14 cellular contexts compared by ENCODE assay signal in the genomic region with DNA sequence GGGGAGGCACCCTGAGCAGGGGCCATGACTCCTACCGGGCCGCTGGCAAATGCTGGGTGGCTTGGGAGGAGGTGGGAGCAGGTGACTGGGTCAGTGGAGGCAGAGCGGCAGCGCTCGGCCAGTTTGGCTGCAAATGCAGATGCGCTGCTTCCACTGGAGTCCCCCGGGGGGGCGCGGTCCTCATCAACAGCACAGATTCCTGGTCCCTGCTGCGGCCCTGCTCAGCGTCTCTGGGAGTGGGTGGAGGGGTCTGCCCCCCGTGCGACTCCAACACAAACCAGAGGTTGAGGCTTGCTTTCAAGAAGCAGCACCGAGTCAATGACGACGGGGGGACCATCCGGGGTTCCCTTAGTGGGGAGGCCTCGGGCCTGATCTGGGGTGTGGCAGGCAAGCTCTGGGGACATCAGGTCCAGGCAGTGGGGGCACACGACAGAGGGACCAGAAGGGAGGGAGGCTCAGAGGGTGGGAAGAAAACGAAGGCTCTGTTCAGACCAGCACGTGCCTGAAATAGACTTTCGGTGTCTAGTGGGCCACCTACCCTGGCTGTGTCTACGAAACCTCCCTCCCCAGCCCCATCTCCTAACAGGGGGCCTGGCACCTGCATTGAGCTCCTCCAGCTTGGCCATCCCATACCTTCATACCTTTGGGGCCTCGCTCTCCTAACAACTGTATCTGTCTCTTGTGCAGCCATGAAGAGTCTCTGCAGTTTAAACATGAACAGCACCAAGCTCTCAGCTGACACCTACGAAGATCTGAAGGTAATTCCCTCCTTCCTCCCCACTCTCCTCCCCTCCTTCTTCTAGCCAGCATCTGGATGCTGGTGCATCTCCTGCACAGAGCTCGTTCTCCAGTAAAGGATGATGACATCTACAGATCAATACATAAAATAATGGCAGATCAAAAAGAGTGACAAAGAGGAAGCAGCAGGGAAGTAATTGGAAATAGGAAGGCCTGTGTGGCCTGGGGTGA.
A peak's percentile ranks its signal among the peaks of the same experiment; 100 is the strongest.
DNase-seq lines count a peak whose midpoint lies in the region; ATAC-seq and TF ChIP-seq lines count a peak whose summit lies in the region.
"Had no signal": no experiment of that assay in that cellular context is flagged by ENCODE, and none has a peak within 500 bp of the region (broad histone marks: within the 10 kb centered on the region; RNA-seq: fewer than 3 reads in every experiment).

No MANE protein-coding gene starts in this region.

- no peak overlapping the region for H3K9ac ChIP-seq in neural cell (ENCODE audit: low read length)

- H3K36me3 ChIP-seq in neural cell (ENCODE audit: insufficient read depth, low read length) (peaks cover 18% of the 10 kb centered on the region), upper lobe of right lung (peaks cover 55% of the 10 kb centered on the region)

- H3K27me3 ChIP-seq in dorsolateral prefrontal cortex (no peaks in the 10 kb centered on the region), neural cell (ENCODE audit: insufficient read depth, low read depth, low read length) (no peaks in the 10 kb centered on the region), upper lobe of right lung (no peaks in the 10 kb centered on the region)
- H3K27me3 ChIP-seq: cardiac muscle cell had no signal

- H3K9me3 ChIP-seq in neural cell (ENCODE audit: low read length) (no peaks in the 10 kb centered on the region), upper lobe of right lung (no peaks in the 10 kb centered on the region)

- no peak for ATAC-seq in activated naive CD4-positive, alpha-beta T cell treated with anti-CD3 and anti-CD28 coated beads, Interleukin-2, amount 50 U/mL, for 72 hours
- ATAC-seq in upper lobe of right lung = no peak

- no peaks in the 10 kb centered on the region for H4K20me1 ChIP-seq in neural cell (ENCODE audit: insufficient read depth)

- H3K4me3 Mint-ChIP-seq in activated naive CD4-positive, alpha-beta T cell treated with anti-CD3 and anti-CD28 coated beads, Interleukin-2, amount 10 ng/mL, durations not matched to agents 7 days and 5 days = no peak overlapping the region
- H3K4me3 Mint-ChIP-seq in immature natural killer cell = no peak overlapping the region
- H3K4me3 Mint-ChIP-seq: activated B cell treated with CpG ODN at 0.5 μM for 24 hours; activated naive CD4-positive, alpha-beta T cell treated with anti-CD3 and anti-CD28 coated beads, Interleukin-2, amount 50 U/mL, for 24 hours had no signal

- no peaks in the 10 kb centered on the region for H3K27me3 Mint-ChIP-seq in activated naive CD4-positive, alpha-beta T cell treated with anti-CD3 and anti-CD28 coated beads, Interleukin-2, amount 10 ng/mL, durations not matched to agents 7 days and 5 days
- H3K27me3 Mint-ChIP-seq in immature natural killer cell (ENCODE audit: low read depth in 3 of 3) = peaks cover 6 to 9% (median 7%) of the 10 kb centered on the region in 3 donors
- H3K27me3 Mint-ChIP-seq: activated B cell treated with CpG ODN at 0.5 μM for 24 hours; activated naive CD4-positive, alpha-beta T cell treated with anti-CD3 and anti-CD28 coated beads, Interleukin-2, amount 50 U/mL, for 24 hours had no signal

- no peak for TF ChIP-seq CTCF in dorsolateral prefrontal cortex (IDR thresholded peaks at IDR 0.05 in 54 of 56, conservative IDR thresholded peaks at IDR 0.05 in 2 of 56; ENCODE audit: low read depth in 1 of 56, partially characterized antibody in 56 of 56)
- no peak for TF ChIP-seq CTCF in neural cell (IDR thresholded peaks at IDR 0.05; ENCODE audit: poor library complexity, severe bottlenecking)
- no peak for TF ChIP-seq CTCF in upper lobe of right lung (IDR thresholded peaks at IDR 0.05)

- peak overlapping the region; percentile 79 to 82 for H3K27ac Mint-ChIP-seq in activated naive CD4-positive, alpha-beta T cell treated with anti-CD3 and anti-CD28 coated beads, Interleukin-2, amount 50 U/mL, for 72 hours
- no peak overlapping the region for H3K27ac Mint-ChIP-seq in activated naive CD4-positive, alpha-beta T cell treated with anti-CD3 and anti-CD28 coated beads, Interleukin-2, amount 10 ng/mL, durations not matched to agents 7 days and 5 days
- peak overlapping the region in 3 of 6 donors; percentile 19 to 67 (median 35) for H3K27ac Mint-ChIP-seq in immature natural killer cell
- H3K27ac Mint-ChIP-seq: activated B cell treated with CpG ODN at 0.5 μM for 24 hours had no signal

- H3K4me3 ChIP-seq in dorsolateral prefrontal cortex (no peak overlapping the region), neural cell (ENCODE audit: low read length) (no peak overlapping the region), upper lobe of right lung (no peak overlapping the region)
- H3K4me3 ChIP-seq: cardiac muscle cell, skin epidermis had no signal

- H2AFZ ChIP-seq in neural cell (ENCODE audit: low read depth, low read length) = no peak overlapping the region

- H3K9me3 Mint-ChIP-seq in activated naive CD4-positive, alpha-beta T cell treated with anti-CD3 and anti-CD28 coated beads, Interleukin-2, amount 50 U/mL, for 72 hours = no peaks in the 10 kb centered on the region
- H3K9me3 Mint-ChIP-seq in activated naive CD4-positive, alpha-beta T cell treated with anti-CD3 and anti-CD28 coated beads, Interleukin-2, amount 10 ng/mL, durations not matched to agents 7 days and 5 days = no peaks in the 10 kb centered on the region
- H3K9me3 Mint-ChIP-seq in immature natural killer cell = no peaks in the 10 kb centered on the region
- H3K9me3 Mint-ChIP-seq: activated B cell treated with CpG ODN at 0.5 μM for 24 hours; activated naive CD4-positive, alpha-beta T cell treated with anti-CD3 and anti-CD28 coated beads, Interleukin-2, amount 50 U/mL, for 24 hours had no signal

- H3K9me2 ChIP-seq in neural cell (ENCODE audit: insufficient read depth, low read length) = no peaks in the 10 kb centered on the region

- H3K79me2 ChIP-seq in neural cell (replicated peaks; ENCODE audit: insufficient read depth, low read length) = no peaks in the 10 kb centered on the region

- H3K27ac ChIP-seq in dorsolateral prefrontal cortex = peak overlapping the region in 31 of 59 donors; percentile 1 to 79 (median 51)
- peak overlapping the region; percentile 35 for H3K27ac ChIP-seq in neural cell (ENCODE audit: low read length)
- H3K27ac ChIP-seq in upper lobe of right lung = no peak overlapping the region
- H3K27ac ChIP-seq: cardiac muscle cell had no signal

- peaks cover 0 to 6% of the 10 kb centered on the region in 2 donors for H3K36me3 Mint-ChIP-seq in activated naive CD4-positive, alpha-beta T cell treated with anti-CD3 and anti-CD28 coated beads, Interleukin-2, amount 50 U/mL, for 72 hours
- H3K36me3 Mint-ChIP-seq in activated naive CD4-positive, alpha-beta T cell treated with anti-CD3 and anti-CD28 coated beads, Interleukin-2, amount 10 ng/mL, durations not matched to agents 7 days and 5 days = peaks cover 18% of the 10 kb centered on the region
- H3K36me3 Mint-ChIP-seq in immature natural killer cell = peaks cover 25 to 49% (median 30%) of the 10 kb centered on the region in 3 donors

- CTCF ChIA-PET in activated naive CD4-positive, alpha-beta T cell treated with anti-CD3 and anti-CD28 coated beads, Interleukin-2, amount 10 ng/mL, durations not matched to agents 7 days and 5 days (lab: Charles Lee) = interaction anchor here (1.1 to 1.4 kb wide), 2 partner anchors 9 to 20 kb away, joined by 3 read pairs; no protein-coding TSS in a partner anchor

- H3K4me2 ChIP-seq in neural cell (ENCODE audit: low read length) = no peak overlapping the region

- no peak for TF ChIP-seq EP300 in neural cell (conservative IDR thresholded peaks at IDR 0.05; ENCODE audit: poor library complexity, severe bottlenecking)

- no peak for TF ChIP-seq RAD21 in neural cell (conservative IDR thresholded peaks at IDR 0.05)

- DNase-seq in activated naive CD4-positive, alpha-beta T cell treated with anti-CD3 and anti-CD28 coated beads, Interleukin-2, amount 50 U/mL, for 72 hours (ENCODE audit: low spot score in 2 of 2) = no peak
- DNase-seq in activated naive CD4-positive, alpha-beta T cell treated with anti-CD3 and anti-CD28 coated beads, Interleukin-2, amount 10 ng/mL, durations not matched to agents 7 days and 5 days = no peak
- DNase-seq in dorsolateral prefrontal cortex (peak in 1 of 10 donors; percentile 43), upper lobe of right lung (peak; percentile 54), immature natural killer cell (no peak), dermis blood vessel endothelial cell (no peak), C1 segment of cervical spinal cord (lab: John Stamatoyannopoulos, UW) (no peak)
- DNase-seq: activated B cell treated with CpG ODN at 0.5 μM for 24 hours, NCI-H146, occipital lobe had no signal

- intact Hi-C loops in dorsolateral prefrontal cortex (cut with DNase I) = no loop called here
- intact Hi-C loops in upper lobe of right lung (cut with DNase I) = no loop called here

- H3F3A ChIP-seq in neural cell (ENCODE audit: insufficient read depth, low read length, poor library complexity, severe bottlenecking) = no peaks in the 10 kb centered on the region

- H3K4me1 Mint-ChIP-seq in activated naive CD4-positive, alpha-beta T cell treated with anti-CD3 and anti-CD28 coated beads, Interleukin-2, amount 10 ng/mL, durations not matched to agents 7 days and 5 days = peaks cover 2% of the 10 kb centered on the region
- no peaks in the 10 kb centered on the region for H3K4me1 Mint-ChIP-seq in immature natural killer cell
- H3K4me1 Mint-ChIP-seq: activated B cell treated with CpG ODN at 0.5 μM for 24 hours; activated naive CD4-positive, alpha-beta T cell treated with anti-CD3 and anti-CD28 coated beads, Interleukin-2, amount 50 U/mL, for 24 hours had no signal

- H3K4me1 ChIP-seq in upper lobe of right lung = peaks cover 3% of the 10 kb centered on the region

TF ChIP-seq in neural cell, 6 proteins besides CTCF, POLR2A, EP300 and RAD21 (continues in another document):
- TF ChIP-seq POLR2AphosphoS5 (IDR thresholded peaks at IDR 0.05) = no peak
- TF ChIP-seq EZH2 (IDR thresholded peaks at IDR 0.05; ENCODE audit: borderline replicate concordance, insufficient read depth, low read length, poor library complexity, severe bottlenecking) = no peak
- no peak for TF ChIP-seq MXI1 (conservative IDR thresholded peaks at IDR 0.05; ENCODE audit: poor library complexity, severe bottlenecking)
